Comparison of ENCODE assay signal across 8 cellular contexts in genomic region chr11:111735262-111736116, GRCh38. TPM values are rescaled to one million over a fixed set of nuclear protein-coding genes. Genes with fewer than 3 reads are reported as not detected.
DNase-seq lines count a peak whose midpoint lies in the region; ATAC-seq lines count a peak whose summit lies in the region.

No MANE protein-coding gene starts in this region.

- H3K36me3 Mint-ChIP-seq in activated naive CD8-positive, alpha-beta T cell treated with anti-CD3 and anti-CD28 coated beads, Interleukin-2, amount 50 U/mL, for 24 hours (ENCODE audit: low read depth) = peaks cover 15% of the 10 kb centered on the region
- no peaks in the 10 kb centered on the region for H3K36me3 Mint-ChIP-seq in activated naive CD8-positive, alpha-beta T cell treated with anti-CD3 and anti-CD28 coated beads for 36 hours

- H3K4me3 ChIP-seq in muscle layer of duodenum (ENCODE audit: low read depth in 1 of 2, low read length in 2 of 2) (peak overlapping the region; percentile 14 to 41), aorta (ENCODE audit: low read length in 2 of 2) (no peak overlapping the region)

- peaks cover 0 to 26% of the 10 kb centered on the region in 2 donors for H3K36me3 ChIP-seq in muscle layer of duodenum (ENCODE audit: control insufficient read depth in 1 of 2, insufficient read depth in 2 of 2, low read length in 2 of 2)
- no peaks in the 10 kb centered on the region for H3K36me3 ChIP-seq in aorta (ENCODE audit: control insufficient read depth in 1 of 2, insufficient read depth in 2 of 2, low read length in 1 of 2)

- H3K27ac ChIP-seq in muscle layer of duodenum (ENCODE audit: low read length) = peak overlapping the region; percentile 96
- peak overlapping the region; percentile 85 to 99 for H3K27ac ChIP-seq in aorta (ENCODE audit: low read depth in 1 of 2, low read length in 2 of 2)

- H3K9me3 ChIP-seq in muscle layer of duodenum (ENCODE audit: control insufficient read depth in 1 of 2, low read length in 2 of 2) = no peaks in the 10 kb centered on the region
- H3K9me3 ChIP-seq in aorta (ENCODE audit: control insufficient read depth, low read length) = no peaks in the 10 kb centered on the region

- H3K27me3 ChIP-seq in muscle layer of duodenum (ENCODE audit: low read depth, low read length) = no peaks in the 10 kb centered on the region
- no peaks in the 10 kb centered on the region for H3K27me3 ChIP-seq in aorta (ENCODE audit: control insufficient read depth in 1 of 2, insufficient read depth in 2 of 2, low read length in 1 of 2)

- H3K4me3 Mint-ChIP-seq in activated naive CD8-positive, alpha-beta T cell treated with anti-CD3 and anti-CD28 coated beads, Interleukin-2, amount 50 U/mL, for 24 hours = no peak overlapping the region
- H3K4me3 Mint-ChIP-seq in activated naive CD8-positive, alpha-beta T cell treated with anti-CD3 and anti-CD28 coated beads for 36 hours = no peak overlapping the region

- no peak for ATAC-seq in activated naive CD8-positive, alpha-beta T cell treated with anti-CD3 and anti-CD28 coated beads, Interleukin-2, amount 50 U/mL, for 24 hours
- ATAC-seq in esophagus mucosa = peak; percentile 78
- peak; percentile 87 for ATAC-seq in aorta (ENCODE audit: low FRiP score)
- ATAC-seq in GM21526 (IDR thresholded peaks at IDR 0.05; ENCODE audit: low FRiP score, unreplicated experiment) = no peak

- H3K9me3 Mint-ChIP-seq in activated naive CD8-positive, alpha-beta T cell treated with anti-CD3 and anti-CD28 coated beads, Interleukin-2, amount 50 U/mL, for 24 hours = no peaks in the 10 kb centered on the region
- no peaks in the 10 kb centered on the region for H3K9me3 Mint-ChIP-seq in activated naive CD8-positive, alpha-beta T cell treated with anti-CD3 and anti-CD28 coated beads for 36 hours

- H3K4me1 ChIP-seq in muscle layer of duodenum (ENCODE audit: control insufficient read depth in 1 of 2, insufficient read depth in 2 of 2, low read length in 2 of 2) = peaks cover 25 to 38% of the 10 kb centered on the region in 2 donors
- H3K4me1 ChIP-seq in aorta (ENCODE audit: control insufficient read depth in 1 of 2, insufficient read depth in 2 of 2, low read length in 2 of 2) = peaks cover 0 to 3% of the 10 kb centered on the region in 2 donors

- WGBS in aorta, 2 donors = 16 to 27% methylated on average over 19 of the region's 19 CpGs

- H3K4me1 Mint-ChIP-seq in activated naive CD8-positive, alpha-beta T cell treated with anti-CD3 and anti-CD28 coated beads, Interleukin-2, amount 50 U/mL, for 24 hours = peaks cover 1% of the 10 kb centered on the region
- peaks cover 2% of the 10 kb centered on the region for H3K4me1 Mint-ChIP-seq in activated naive CD8-positive, alpha-beta T cell treated with anti-CD3 and anti-CD28 coated beads for 36 hours

- H3K27me3 Mint-ChIP-seq in activated naive CD8-positive, alpha-beta T cell treated with anti-CD3 and anti-CD28 coated beads, Interleukin-2, amount 50 U/mL, for 24 hours = no peaks in the 10 kb centered on the region
- no peaks in the 10 kb centered on the region for H3K27me3 Mint-ChIP-seq in activated naive CD8-positive, alpha-beta T cell treated with anti-CD3 and anti-CD28 coated beads for 36 hours

- peak overlapping the region; percentile 31 for H3K27ac Mint-ChIP-seq in activated naive CD8-positive, alpha-beta T cell treated with anti-CD3 and anti-CD28 coated beads, Interleukin-2, amount 50 U/mL, for 24 hours
- no peak overlapping the region for H3K27ac Mint-ChIP-seq in activated naive CD8-positive, alpha-beta T cell treated with anti-CD3 and anti-CD28 coated beads for 36 hours

- intact Hi-C loops in aorta (cut with DNase I) = loop anchor here in 1 of 2 donors (5.0 kb wide), 1 partner anchor 42 kb away; no protein-coding TSS in a partner anchor

- DNase-seq in activated naive CD8-positive, alpha-beta T cell treated with anti-CD3 and anti-CD28 coated beads, Interleukin-2, amount 50 U/mL, for 24 hours = no peak
- DNase-seq in activated naive CD8-positive, alpha-beta T cell treated with anti-CD3 and anti-CD28 coated beads for 36 hours = no peak
- DNase-seq in SHP77 treated with DMSO at 0.1 percent for 48 hours (lab: John Stamatoyannopoulos, UW) = peak; percentile 85
- peak; percentile 87 to 91 for DNase-seq in aorta
- no peak for DNase-seq in KG1 (lab: John Stamatoyannopoulos, UW)

RNA-seq across cellular contexts. Expression of gene PPP2R1B, which starts 30.7 kb away (rescaled TPM):
- total RNA-seq in activated naive CD8-positive, alpha-beta T cell treated with anti-CD3 and anti-CD28 coated beads for 36 hours = 10 to 100 TPM; 53.0 to 57.6 TPM
- total RNA-seq in esophagus mucosa (28.7 TPM), aorta (10 to 100 TPM; 21.9 to 27.2 TPM)
- 1 to 10 TPM; 3.5 to 7.4 TPM for polyA plus RNA-seq in aorta

Comparison
In these comparisons a context has a peak if more than half of its experiments do, and no peak if none do; other contexts are left out.
1. ATAC-seq: peak in esophagus mucosa (single experiment) and aorta (single experiment); none in activated naive CD8-positive, alpha-beta T cell treated with anti-CD3 and anti-CD28 coated beads, Interleukin-2, amount 50 U/mL, for 24 hours (single experiment) and GM21526 (single experiment).
2. DNase-seq: peak in SHP77 treated with DMSO at 0.1 percent for 48 hours (single experiment) and aorta (2 of 2); none in activated naive CD8-positive, alpha-beta T cell treated with anti-CD3 and anti-CD28 coated beads, Interleukin-2, amount 50 U/mL, for 24 hours (single experiment), activated naive CD8-positive, alpha-beta T cell treated with anti-CD3 and anti-CD28 coated beads for 36 hours (single experiment) and KG1 (single experiment).
3. H3K4me3 ChIP-seq: peak in muscle layer of duodenum (2 of 2); none in aorta (0 of 2).